Comparison of ENCODE assay signal across 8 cellular contexts in the genomic region with DNA sequence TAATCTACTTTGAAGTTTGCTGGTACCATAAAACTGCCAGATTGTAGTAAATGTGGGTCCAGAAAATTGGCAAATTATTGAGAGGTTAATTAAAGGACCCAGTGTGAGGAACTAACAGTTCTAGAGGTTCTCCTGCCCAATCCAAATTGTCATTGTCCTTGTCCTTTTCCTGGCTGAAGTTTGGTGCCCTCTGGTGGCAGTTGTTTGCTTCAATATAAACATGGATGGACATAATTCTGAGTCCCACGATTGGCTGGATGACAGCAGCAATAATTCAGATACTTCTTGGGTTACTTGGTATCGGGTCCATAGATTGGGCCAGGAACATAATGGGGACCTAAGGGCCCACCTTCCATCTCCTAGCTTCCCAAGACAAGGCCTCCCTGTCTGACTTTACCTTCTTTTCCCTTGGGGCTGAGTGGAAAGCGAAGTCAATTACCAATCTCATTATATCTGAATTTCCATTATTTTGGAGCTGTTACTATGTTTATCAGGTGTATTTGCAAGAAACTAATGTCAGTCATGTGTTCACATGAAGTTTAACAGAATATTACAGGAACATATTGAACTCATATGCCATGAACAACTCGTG. TPM values are rescaled to one million over a fixed set of nuclear protein-coding genes. Genes with fewer than 3 reads are reported as not detected.
DNase-seq lines count a peak whose midpoint lies in the region; ATAC-seq and TF ChIP-seq lines count a peak whose summit lies in the region.

No MANE protein-coding gene starts in this region.

- no peak overlapping the region for H3K4me3 ChIP-seq in CD8-positive, alpha-beta T cell (ENCODE audit: low read depth, low read length)
- H3K4me3 ChIP-seq in OCI-LY3 (ENCODE audit: low read length): no peak overlapping the region
- H3K4me3 ChIP-seq in fibroblast of mammary gland (ENCODE audit: control insufficient read depth, low read depth, low read length): no peak overlapping the region

- no peaks in the 10 kb centered on the region for H3K27me3 ChIP-seq in CD8-positive, alpha-beta T cell (ENCODE audit: insufficient read depth, low read length)
- H3K27me3 ChIP-seq in OCI-LY3 (ENCODE audit: low read depth, low read length): no peaks in the 10 kb centered on the region

- H3K27ac ChIP-seq in CD8-positive, alpha-beta T cell (ENCODE audit: low read depth, low read length): no peak overlapping the region
- H3K27ac ChIP-seq in OCI-LY3 (ENCODE audit: low read length): no peak overlapping the region

- TF ChIP-seq CTCF in CD8-positive, alpha-beta T cell (IDR thresholded peaks at IDR 0.05): peak; percentile 81
- TF ChIP-seq CTCF in OCI-LY3 (IDR thresholded peaks at IDR 0.05; ENCODE audit: low read depth, low read length) (peak; percentile 83), fibroblast of mammary gland (conservative IDR thresholded peaks at IDR 0.05; ENCODE audit: control insufficient read depth, insufficient read depth, low read depth, low read length) (peak; percentile 71), omental fat pad (IDR thresholded peaks at IDR 0.05) (no peak)

- no peak for ATAC-seq in CD8-positive, alpha-beta T cell
- ATAC-seq in omental fat pad (ENCODE audit: low FRiP score): no peak
- no peak for ATAC-seq in GM19452 (IDR thresholded peaks at IDR 0.05; ENCODE audit: unreplicated experiment)
- ATAC-seq in GM18861 (IDR thresholded peaks at IDR 0.05; ENCODE audit: unreplicated experiment): no peak

- H4K20me1 ChIP-seq in OCI-LY3 (ENCODE audit: insufficient read depth, low read length): peaks cover 25% of the 10 kb centered on the region

- H3K79me2 ChIP-seq in OCI-LY3 (ENCODE audit: low read length): peaks cover 39% of the 10 kb centered on the region

- H3K4me1 ChIP-seq in CD8-positive, alpha-beta T cell (ENCODE audit: insufficient read depth, low read length): peaks cover 28% of the 10 kb centered on the region
- H3K4me1 ChIP-seq in OCI-LY3 (ENCODE audit: low read length): peaks cover 25% of the 10 kb centered on the region

- H3K4me1 Mint-ChIP-seq in CD8-positive, alpha-beta T cell (ENCODE audit: low read depth): peaks cover 58% of the 10 kb centered on the region

- peak; percentile 24 to 70 (median 44) for DNase-seq in CD8-positive, alpha-beta T cell
- DNase-seq in HuH-7 (ENCODE audit: low spot score) (peak; percentile 61), activated T-cell treated with anti-CD3 and anti-CD28 coated beads for 48 hours (ENCODE audit: low read depth) (peak; percentile 46), fibroblast of mammary gland (ENCODE audit: low read depth) (peak; percentile 81), omental fat pad (ENCODE audit: low spot score) (peak; percentile 75)

- CTCF ChIA-PET in CD8-positive, alpha-beta T cell (lab: Charles Lee): interaction anchor here (0.6 to 3.5 kb wide), 14 partner anchors 10 to 1875 kb away, joined by 3 to 16 read pairs (median 4); no protein-coding TSS in a partner anchor

- no peak overlapping the region for H3K4me2 ChIP-seq in OCI-LY3 (ENCODE audit: low read length)

- no peaks in the 10 kb centered on the region for H3K27me3 Mint-ChIP-seq in CD8-positive, alpha-beta T cell (ENCODE audit: low read depth)

- H3K36me3 Mint-ChIP-seq in CD8-positive, alpha-beta T cell: peaks cover 67% of the 10 kb centered on the region

- H3K9me3 ChIP-seq in CD8-positive, alpha-beta T cell (ENCODE audit: low read length): no peaks in the 10 kb centered on the region
- H3K9me3 ChIP-seq in OCI-LY3 (ENCODE audit: insufficient read depth, low read length): no peaks in the 10 kb centered on the region

- H3K9ac ChIP-seq in OCI-LY3 (ENCODE audit: low read length): no peak overlapping the region

- intact Hi-C loops in CD8-positive, alpha-beta T cell (cut with DNase I, micrococcal nuclease): loop anchor here in 1 of 2 experiments (5.0 kb wide), 1 partner anchor 98 kb away; no protein-coding TSS in a partner anchor

- peak overlapping the region; percentile 8 for H3K27ac Mint-ChIP-seq in CD8-positive, alpha-beta T cell

- H3K36me3 ChIP-seq in CD8-positive, alpha-beta T cell (ENCODE audit: insufficient read depth, low read length): peaks cover 49% of the 10 kb centered on the region
- H3K36me3 ChIP-seq in OCI-LY3 (replicated peaks; ENCODE audit: low read depth, low read length): peaks cover 65% of the 10 kb centered on the region

- no peak overlapping the region for H3K4me3 Mint-ChIP-seq in CD8-positive, alpha-beta T cell

- POLR2A ChIA-PET in CD8-positive, alpha-beta T cell (lab: Charles Lee): no interaction called here

- H3K9me3 Mint-ChIP-seq in CD8-positive, alpha-beta T cell: no peaks in the 10 kb centered on the region

- H2AFZ ChIP-seq in OCI-LY3 (ENCODE audit: low read depth, low read length): no peak overlapping the region

RNA-seq across cellular contexts. Expression of gene GARRE1, which starts 33.8 kb away (rescaled TPM):
- total RNA-seq in CD8-positive, alpha-beta T cell: 10 to 100 TPM; 27.5 to 31.0 TPM
- 10 to 100 TPM; 18.4 to 50.6 (median 31.7) TPM for total RNA-seq in omental fat pad

RNA-seq across cellular contexts. Expression of gene LSM14A, which starts 48.3 kb away (rescaled TPM):
- total RNA-seq in CD8-positive, alpha-beta T cell: 100 to 1,000 TPM; 233 to 246 TPM
- 100 to 1,000 TPM in 1 of 4 donors, 10 to 100 TPM in 3; 63.0 to 128 (median 93.1) TPM for total RNA-seq in omental fat pad

Comparison
In these comparisons a context has a peak if more than half of its experiments do, and no peak if none do; other contexts are left out.
1. CTCF ChIP-seq: peak in CD8-positive, alpha-beta T cell (single experiment), OCI-LY3 (single experiment) and fibroblast of mammary gland (single experiment); none in omental fat pad (0 of 3).
2. Peak in every context shown above with its lines, with median percentiles within 50 percentile points of each other: DNase-seq.